1 cellular context compared by ENCODE assay signal in the genomic region with DNA sequence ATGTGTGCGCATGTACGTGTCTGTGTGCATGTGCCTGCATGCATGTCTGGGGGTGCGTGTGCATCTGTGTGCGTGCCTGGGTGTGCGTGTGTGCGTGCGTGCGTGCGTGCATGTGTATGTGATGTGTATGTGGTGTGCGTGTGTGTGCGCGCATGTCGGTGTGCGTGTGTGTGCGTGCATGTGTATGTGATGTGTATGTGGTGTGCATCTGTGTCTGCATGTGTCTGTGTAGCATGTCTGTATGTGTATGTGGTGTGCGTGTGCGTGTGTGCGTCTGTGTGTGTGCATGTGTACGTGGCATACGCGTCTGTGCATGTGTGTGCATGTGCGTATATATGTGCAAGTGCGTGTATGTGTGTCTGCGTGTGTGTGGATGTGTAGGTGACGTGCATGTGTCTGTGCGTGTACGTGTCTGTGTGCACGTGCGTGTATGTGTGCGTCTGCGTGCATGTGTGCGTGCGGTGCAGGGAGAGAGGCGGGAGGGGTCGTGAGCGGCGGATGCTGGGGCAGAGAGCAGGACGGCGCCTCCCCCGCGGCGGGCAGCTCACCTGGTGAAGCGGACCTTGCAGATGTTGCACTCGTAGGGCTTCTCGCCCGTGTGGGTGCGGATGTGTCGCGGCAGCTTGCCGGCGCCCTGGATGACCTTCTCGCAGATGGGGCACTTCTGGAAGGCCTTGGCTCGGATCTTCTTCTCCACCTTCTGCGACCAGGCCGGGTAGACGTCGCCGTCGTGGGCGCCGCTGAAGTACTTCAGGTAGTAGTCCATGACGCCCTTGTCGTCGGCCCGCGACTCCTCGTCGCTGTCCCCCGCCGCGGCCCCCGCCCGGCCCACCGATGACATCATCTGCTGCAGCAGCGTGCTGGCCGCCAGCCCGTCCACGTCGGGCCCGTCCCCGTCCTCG.
TF ChIP-seq lines count a peak whose summit lies in the region.

No MANE protein-coding gene starts in this region.

TF ChIP-seq in IMR-90, 13 proteins besides CTCF, POLR2A, EP300 and RAD21 (continued from another document):
- TF ChIP-seq MAZ (IDR thresholded peaks at IDR 0.05; ENCODE audit: borderline replicate concordance, low read depth, low read length) (no peak), MAFK (IDR thresholded peaks at IDR 0.05; ENCODE audit: low read depth, low read length) (no peak), RCOR1 (IDR thresholded peaks at IDR 0.05; ENCODE audit: insufficient replicate concordance, low read length) (no peak), CHD1 (IDR thresholded peaks at IDR 0.05; ENCODE audit: low read depth, low read length) (no peak), BHLHE40 (IDR thresholded peaks at IDR 0.05; ENCODE audit: low read depth, low read length) (no peak), MXI1 (IDR thresholded peaks at IDR 0.05; ENCODE audit: borderline replicate concordance, low read depth, low read length) (no peak)
- TF ChIP-seq, protein P1, sequence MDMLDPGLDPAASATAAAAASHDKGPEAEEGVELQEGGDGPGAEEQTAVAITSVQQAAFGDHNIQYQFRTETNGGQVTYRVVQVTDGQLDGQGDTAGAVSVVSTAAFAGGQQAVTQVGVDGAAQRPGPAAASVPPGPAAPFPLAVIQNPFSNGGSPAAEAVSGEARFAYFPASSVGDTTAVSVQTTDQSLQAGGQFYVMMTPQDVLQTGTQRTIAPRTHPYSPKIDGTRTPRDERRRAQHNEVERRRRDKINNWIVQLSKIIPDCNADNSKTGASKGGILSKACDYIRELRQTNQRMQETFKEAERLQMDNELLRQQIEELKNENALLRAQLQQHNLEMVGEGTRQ (IDR thresholded peaks at IDR 0.05; ENCODE audit: low read depth, low read length) = no peak
